Comparison of ENCODE assay signal across 30 cellular contexts in genomic region chrX:111086521-111087127, GRCh38. TPM values are rescaled to one million over a fixed set of nuclear protein-coding genes. Genes with fewer than 3 reads are reported as not detected.
DNase-seq lines count a peak whose midpoint lies in the region; ATAC-seq, FAIRE-seq and TF ChIP-seq lines count a peak whose summit lies in the region.
"Had no signal": no experiment of that assay in that cellular context is flagged by ENCODE, and none has a peak within 500 bp of the region (broad histone marks: within the 10 kb centered on the region; RNA-seq: fewer than 3 reads in every experiment).

No MANE protein-coding gene starts in this region.

- H3K27me3 ChIP-seq in pancreas: no peaks in the 10 kb centered on the region
- peaks cover 28% of the 10 kb centered on the region for H3K27me3 ChIP-seq in SK-N-SH (ENCODE audit: insufficient read depth)
- H3K27me3 ChIP-seq: BE2C had no signal

- no peaks in the 10 kb centered on the region for H3K9me3 ChIP-seq in pancreas
- no peaks in the 10 kb centered on the region for H3K9me3 ChIP-seq in SK-N-SH
- H3K9me3 ChIP-seq: BE2C, heart right ventricle, lower lobe of right lung had no signal

- DNase-seq in NCI-H1092 treated with DMSO at 0.1 percent for 48 hours (lab: John Stamatoyannopoulos, UW) (peak; percentile 11), NCI-H1092 (lab: John Stamatoyannopoulos, UW) (no peak), NCI-H2081 (lab: John Stamatoyannopoulos, UW) (peak; percentile 55 to 77), pancreas (no peak), SK-N-SH (no peak), SW480 (ENCODE audit: low spot score) (no peak)
- DNase-seq: activated CD4-positive, CD25-positive, alpha-beta regulatory T cell; activated CD8-positive, alpha-beta T cell treated with anti-CD3 and anti-CD28 coated beads for 36 hours; activated naive CD4-positive, alpha-beta T cell treated with anti-CD3 and anti-CD28 coated beads for 36 hours; activated T-cell treated with anti-CD3 and anti-CD28 coated beads, Interleukin-2, amount 50 U/mL, for 24 hours; amygdala; BE2C; COR-L47; dorsolateral prefrontal cortex; heart right ventricle; islet precursor cell; lower lobe of right lung; NK-92 treated with Interleukin-12 subunit alpha and Interleukin-12 subunit beta, amount 100 ng/mL, for 24 hours; occipital lobe; right cardiac atrium; stimulated activated CD4-positive, alpha-beta T cell treated with anti-CD3 and anti-CD28 coated beads, Interleukin-12 subunit alpha, Interleukin-12 subunit beta, amount 100 ng/mL, for 4 hours; stimulated activated CD8-positive, alpha-beta memory T cell treated with anti-CD3 and anti-CD28 coated beads, Interleukin-4, amount 100 ng/mL, for 48 hours; T1000 had no signal

- FAIRE-seq in pancreas (lab: Jason Lieb, UNC): no peak
- FAIRE-seq: A204.1 had no signal

- H3F3A ChIP-seq in SK-N-SH (replicated peaks; ENCODE audit: insufficient read depth): no peaks in the 10 kb centered on the region

- TF ChIP-seq RAD21 in SK-N-SH (IDR thresholded peaks at IDR 0.05; ENCODE audit: low read length): no peak

- POLR2A ChIA-PET in SK-N-SH (lab: Yijun Ruan, JAX): no interaction called here

- no peaks in the 10 kb centered on the region for H4K20me1 ChIP-seq in SK-N-SH (ENCODE audit: insufficient read depth)

- H3K27ac ChIP-seq in pancreas: peak overlapping the region in 3 of 4 donors; percentile 13 to 75 (median 75)
- H3K27ac ChIP-seq in SK-N-SH (ENCODE audit: low read depth in 2 of 2, low read length in 1 of 2): peak overlapping the region in 1 of 2 experiments; percentile 43; a peak in 1 of 4 replicates
- H3K27ac ChIP-seq: dorsolateral prefrontal cortex, heart right ventricle, lower lobe of right lung, SK-N-MC had no signal

- TF ChIP-seq CTCF in brain (conservative IDR thresholded peaks at IDR 0.05) (no peak), pancreas (IDR thresholded peaks at IDR 0.05) (no peak), SK-N-SH (IDR thresholded peaks at IDR 0.05) (no peak)

- H3K4me3 ChIP-seq in pancreas (no peak overlapping the region), SK-N-SH (ENCODE audit: low read depth in 2 of 2, low read length in 1 of 2) (no peak overlapping the region)
- H3K4me3 ChIP-seq: dorsolateral prefrontal cortex, heart right ventricle, lower lobe of right lung, SK-N-MC had no signal

- H3K9ac ChIP-seq in SK-N-SH: no peak overlapping the region

- no peak overlapping the region for H3K4me2 ChIP-seq in SK-N-SH

- CTCF ChIA-PET in SK-N-SH (lab: Yijun Ruan, JAX): interaction anchor here (0.6 to 1.3 kb wide), 2 partner anchors 12 to 113 kb away, joined by 3 to 6 read pairs; no protein-coding TSS in a partner anchor

- peak overlapping the region; percentile 65 to 97 (median 90) for H3K27ac Mint-ChIP-seq in brain
- H3K27ac Mint-ChIP-seq: activated CD8-positive, alpha-beta T cell treated with anti-CD3 and anti-CD28 coated beads for 36 hours; activated naive CD4-positive, alpha-beta T cell treated with anti-CD3 and anti-CD28 coated beads for 36 hours; activated T-cell treated with anti-CD3 and anti-CD28 coated beads, Interleukin-2, amount 50 U/mL, for 24 hours; type B pancreatic cell had no signal

- H3K79me2 ChIP-seq in SK-N-SH (ENCODE audit: insufficient read depth): no peaks in the 10 kb centered on the region

- no peaks in the 10 kb centered on the region for H3K36me3 Mint-ChIP-seq in brain
- H3K36me3 Mint-ChIP-seq: IgD-negative memory B cell, type B pancreatic cell had no signal

- no peaks in the 10 kb centered on the region for H3K27me3 Mint-ChIP-seq in brain

- H2AFZ ChIP-seq in SK-N-SH (ENCODE audit: low read depth): no peak overlapping the region

- no peaks in the 10 kb centered on the region for H3K36me3 ChIP-seq in pancreas
- no peaks in the 10 kb centered on the region for H3K36me3 ChIP-seq in SK-N-SH (replicated peaks in 1 of 2; ENCODE audit: control insufficient read depth in 1 of 2, insufficient read depth in 2 of 2, low read length in 1 of 2)
- H3K36me3 ChIP-seq: BE2C, heart right ventricle, lower lobe of right lung had no signal

- peaks cover 0 to 5% (median 0%) of the 10 kb centered on the region in 5 experiments for H3K9me3 Mint-ChIP-seq in brain
- H3K9me3 Mint-ChIP-seq: activated CD8-positive, alpha-beta T cell treated with anti-CD3 and anti-CD28 coated beads for 36 hours; activated naive CD4-positive, alpha-beta T cell treated with anti-CD3 and anti-CD28 coated beads for 36 hours; activated T-cell treated with anti-CD3 and anti-CD28 coated beads, Interleukin-2, amount 50 U/mL, for 24 hours; central memory CD8-positive, alpha-beta T cell; IgD-negative memory B cell; type B pancreatic cell had no signal

- TF ChIP-seq EP300 in SK-N-SH (IDR thresholded peaks at IDR 0.05; ENCODE audit: borderline replicate concordance in 1 of 2, low read depth in 1 of 2, low read length in 1 of 2): no peak

- H3K4me1 Mint-ChIP-seq in brain: peaks cover 84% of the 10 kb centered on the region
- H3K4me1 Mint-ChIP-seq: central memory CD8-positive, alpha-beta T cell; IgD-negative memory B cell had no signal

- 21 to 22% methylated on average over 8 of the region's 8 CpGs for WGBS in pancreas, 2 donors
- WGBS in SK-N-SH (ENCODE audit: low lambda C conversion rate): 30% methylated on average over 8 of the region's 8 CpGs

- peak overlapping the region; percentile 53 to 75 (median 60) for H3K4me3 Mint-ChIP-seq in brain
- H3K4me3 Mint-ChIP-seq: activated CD8-positive, alpha-beta T cell treated with anti-CD3 and anti-CD28 coated beads for 36 hours; activated naive CD4-positive, alpha-beta T cell treated with anti-CD3 and anti-CD28 coated beads for 36 hours; activated T-cell treated with anti-CD3 and anti-CD28 coated beads, Interleukin-2, amount 50 U/mL, for 24 hours; central memory CD8-positive, alpha-beta T cell; IgD-negative memory B cell; type B pancreatic cell had no signal

- H3K9me2 ChIP-seq in SK-N-SH: no peaks in the 10 kb centered on the region

- intact Hi-C loops in pancreas (cut with DNase I): no loop called here

- ATAC-seq in pancreas: peak; percentile 62 to 66 (median 64)
- no peak for ATAC-seq in GM21381 (IDR thresholded peaks at IDR 0.05; ENCODE audit: unreplicated experiment)
- ATAC-seq: activated CD8-positive, alpha-beta T cell treated with anti-CD3 and anti-CD28 coated beads for 36 hours; heart right ventricle; lower lobe of right lung; right cardiac atrium had no signal

- H3K4me1 ChIP-seq in pancreas (peaks cover 22 to 42% (median 25%) of the 10 kb centered on the region in 3 donors), SK-N-SH (ENCODE audit: control insufficient read depth in 1 of 2, insufficient read depth in 2 of 2, low read depth in 1 of 2, low read length in 1 of 2) (peaks cover 0 to 10% of the 10 kb centered on the region in 2 experiments; a peak in 2 of 4 replicates)
- H3K4me1 ChIP-seq: BE2C, heart right ventricle, lower lobe of right lung had no signal

TF ChIP-seq in SK-N-SH, 30 proteins besides CTCF, POLR2A, EP300 and RAD21:
- no peak for TF ChIP-seq FOSL2 (IDR thresholded peaks at IDR 0.05; ENCODE audit: borderline replicate concordance, low read depth)
- no peak for TF ChIP-seq RXRA (IDR thresholded peaks at IDR 0.05; ENCODE audit: borderline replicate concordance, low read depth)
- TF ChIP-seq TCF12 (IDR thresholded peaks at IDR 0.05): no peak
- TF ChIP-seq TAF1 (IDR thresholded peaks at IDR 0.05; ENCODE audit: borderline replicate concordance, low read depth, low read length): no peak

RNA-seq across cellular contexts. Expression of gene PAK3, which starts 9.4 kb away (rescaled TPM):
- polyA plus RNA-seq in brain (ENCODE audit: insufficient read depth, low read depth, low replicate concordance): 1.4 TPM
- 10 to 100 TPM; 19.4 to 40.5 (median 31.6) TPM for total RNA-seq in pancreas
- polyA plus RNA-seq in pancreas: 10 to 100 TPM; 13.2 to 15.5 TPM
- polyA plus RNA-seq in SK-N-SH (2012; rRNA removed): 0.23 and 0.63 TPM in 2 replicates
- polyA plus RNA-seq in SK-N-SH (2012; cell fraction: cytosol; rRNA removed): 0.24 and 0.30 TPM in 2 replicates
- 0.53 and 1.1 TPM in 2 replicates for polyA plus RNA-seq in SK-N-SH (2012; cell fraction: nucleus; rRNA removed)

Comparison
In these comparisons a context has a peak if more than half of its experiments do, and no peak if none do; other contexts are left out.
1. DNase-seq: peak in NCI-H1092 treated with DMSO at 0.1 percent for 48 hours (single experiment) and NCI-H2081 (2 of 2); none in NCI-H1092 (single experiment), pancreas (0 of 6), SK-N-SH (single experiment) and SW480 (single experiment).